In the genomic region with DNA sequence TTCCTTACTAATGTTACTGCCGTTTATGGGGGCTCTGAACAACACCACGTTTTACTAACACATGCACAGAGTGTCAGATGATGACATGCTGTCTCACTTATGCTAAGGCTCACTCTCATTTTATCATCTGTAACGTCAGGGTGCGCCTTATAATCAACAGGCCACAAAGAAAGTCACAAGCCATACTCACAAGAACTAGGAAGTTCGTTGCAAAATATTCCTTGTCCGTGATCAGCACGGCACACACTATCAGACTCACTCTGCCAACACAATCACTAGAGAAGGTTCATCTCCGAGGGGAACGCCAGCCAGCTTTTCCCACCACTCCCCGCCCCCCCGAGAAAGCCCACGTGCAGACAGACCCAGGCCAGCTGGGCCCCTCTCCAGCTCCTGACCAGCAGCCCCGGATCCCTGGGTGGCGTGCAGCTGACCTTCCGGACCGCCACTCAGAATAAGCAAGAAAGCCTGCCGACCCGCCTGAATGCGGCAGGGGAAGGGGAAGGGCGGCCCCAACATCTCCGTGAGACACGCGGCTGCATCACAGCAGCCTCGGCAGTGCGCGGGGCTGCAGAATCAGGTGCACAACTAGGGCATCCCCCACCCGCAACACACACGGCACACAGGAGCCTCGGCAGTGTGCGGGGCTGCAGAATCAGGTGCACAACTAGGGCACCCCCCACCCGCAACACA, we compare ENCODE assay signal across 1 cellular context.
TF ChIP-seq lines count a peak whose summit lies in the region.

No MANE protein-coding gene starts in this region.

TF ChIP-seq in H1, 55 proteins besides CTCF, POLR2A, EP300 and RAD21:
- TF ChIP-seq ASH2L (IDR thresholded peaks at IDR 0.05; ENCODE audit: low read length) (no peak), POLR2AphosphoS5 (IDR thresholded peaks at IDR 0.05; ENCODE audit: low read depth, low read length) (no peak), TEAD4 (IDR thresholded peaks at IDR 0.05; ENCODE audit: low read depth, low read length) (no peak), CHD2 (IDR thresholded peaks at IDR 0.05; ENCODE audit: low read length) (no peak), BRCA1 (IDR thresholded peaks at IDR 0.05; ENCODE audit: low read depth, low read length) (no peak), KDM1A (IDR thresholded peaks at IDR 0.05; ENCODE audit: borderline replicate concordance, low read length) (no peak), BACH1 (IDR thresholded peaks at IDR 0.05; ENCODE audit: low read length) (no peak), JUND (IDR thresholded peaks at IDR 0.05; ENCODE audit: low read length) (no peak), MAFK (IDR thresholded peaks at IDR 0.05; ENCODE audit: low read depth, low read length) (no peak), KDM4A (IDR thresholded peaks at IDR 0.05; ENCODE audit: low read depth, low read length, severe bottlenecking) (no peak), RNF2 (IDR thresholded peaks at IDR 0.05; ENCODE audit: borderline replicate concordance, low read depth, low read length, missing control alignments, poor library complexity, severe bottlenecking) (no peak), GABPA (IDR thresholded peaks at IDR 0.05; ENCODE audit: borderline replicate concordance, insufficient read depth, low read length) (no peak), CBX8 (IDR thresholded peaks at IDR 0.05; ENCODE audit: borderline replicate concordance, low read depth, low read length) (no peak), JUN (IDR thresholded peaks at IDR 0.05; ENCODE audit: low read depth, low read length) (no peak), NANOG (IDR thresholded peaks at IDR 0.05; ENCODE audit: insufficient read depth, low read depth, low read length, poor library complexity, severe bottlenecking) (no peak)
- TF ChIP-seq, protein P1, sequence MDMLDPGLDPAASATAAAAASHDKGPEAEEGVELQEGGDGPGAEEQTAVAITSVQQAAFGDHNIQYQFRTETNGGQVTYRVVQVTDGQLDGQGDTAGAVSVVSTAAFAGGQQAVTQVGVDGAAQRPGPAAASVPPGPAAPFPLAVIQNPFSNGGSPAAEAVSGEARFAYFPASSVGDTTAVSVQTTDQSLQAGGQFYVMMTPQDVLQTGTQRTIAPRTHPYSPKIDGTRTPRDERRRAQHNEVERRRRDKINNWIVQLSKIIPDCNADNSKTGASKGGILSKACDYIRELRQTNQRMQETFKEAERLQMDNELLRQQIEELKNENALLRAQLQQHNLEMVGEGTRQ (IDR thresholded peaks at IDR 0.05; ENCODE audit: low read length): no peak
